ENCODE assay signal across 15 cellular contexts in the genomic region with DNA sequence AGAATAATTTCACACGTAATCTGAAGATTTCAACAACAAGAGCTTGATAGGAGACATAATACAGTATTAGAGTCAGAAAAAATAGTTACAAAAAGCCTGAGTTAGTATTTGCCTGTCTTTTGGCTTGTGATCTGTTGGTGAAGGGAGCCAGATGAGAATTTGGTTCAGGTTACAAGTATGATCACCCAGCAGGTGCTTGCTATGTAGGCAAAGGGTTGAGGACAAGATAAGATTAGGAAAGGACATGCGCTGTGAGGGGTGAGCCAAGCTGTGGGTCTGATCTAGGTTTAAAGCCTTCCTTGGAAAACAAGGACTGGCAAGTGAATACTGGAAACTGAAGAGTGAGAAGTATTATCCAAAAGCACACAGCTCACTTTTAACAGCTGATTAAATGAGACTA. TPM values are rescaled to one million over a fixed set of nuclear protein-coding genes. Genes with fewer than 3 reads are reported as not detected.
"Had no signal": no experiment of that assay in that cellular context is flagged by ENCODE, and none has a peak within 500 bp of the region (broad histone marks: within the 10 kb centered on the region; RNA-seq: fewer than 3 reads in every experiment).

No MANE protein-coding gene starts in this region.

- H3K36me3 Mint-ChIP-seq: natural killer cell, WTC11 had no signal

- H3K27me3 Mint-ChIP-seq: activated CD4-positive, alpha-beta T cell treated with anti-CD3 and anti-CD28 coated beads, Interleukin-2, amount 10 ng/mL, durations not matched to agents 24 days and 14 days; stimulated activated naive CD8-positive, alpha-beta T cell treated with anti-CD3 and anti-CD28 coated beads, Interleukin-15, Interleukin-2, amounts not matched to agents 100 ng/mL and 50 ng/mL, for 24 hours had no signal

- H3K4me3 ChIP-seq: gastroesophageal sphincter, hepatocyte, mucosa of descending colon, prostate gland, thoracic aorta had no signal

- H3K4me1 ChIP-seq: prostate gland had no signal

- DNase-seq: activated CD4-positive, alpha-beta T cell treated with anti-CD3 and anti-CD28 coated beads, Interleukin-2, amount 10 ng/mL, durations not matched to agents 24 days and 14 days; activated CD8-positive, alpha-beta memory T cell treated with anti-CD3 and anti-CD28 coated beads for 24 hours; activated naive CD4-positive, alpha-beta T cell treated with Interleukin-2 at 50 U/mL for 16 hours; mucosa of descending colon; natural killer cell; nucleus accumbens; stimulated activated CD4-positive, alpha-beta T cell treated with anti-CD3 and anti-CD28 coated beads, Interleukin-4, amount 100 ng/mL, for 24 hours had no signal

- H3K9me3 Mint-ChIP-seq: activated CD4-positive, alpha-beta T cell treated with anti-CD3 and anti-CD28 coated beads, Interleukin-2, amount 10 ng/mL, durations not matched to agents 24 days and 14 days; stimulated activated naive CD8-positive, alpha-beta T cell treated with anti-CD3 and anti-CD28 coated beads, Interleukin-15, Interleukin-2, amounts not matched to agents 100 ng/mL and 50 ng/mL, for 24 hours; T-helper 1 cell treated with Interleukin-12 subunit alpha and Interleukin-12 subunit beta and Interleukin-4 antibody, amounts not matched to agents 30 μg/mL and 1 μg/mL, for 36 hours; WTC11 had no signal

- H3K9me3 ChIP-seq: gastroesophageal sphincter, mucosa of descending colon, prostate gland, thoracic aorta had no signal

- H3K4me3 Mint-ChIP-seq: activated CD4-positive, alpha-beta T cell treated with anti-CD3 and anti-CD28 coated beads, Interleukin-2, amount 10 ng/mL, durations not matched to agents 24 days and 14 days; natural killer cell; stimulated activated naive CD8-positive, alpha-beta T cell treated with anti-CD3 and anti-CD28 coated beads, Interleukin-15, Interleukin-2, amounts not matched to agents 100 ng/mL and 50 ng/mL, for 24 hours; T-helper 1 cell treated with Interleukin-12 subunit alpha and Interleukin-12 subunit beta and Interleukin-4 antibody, amounts not matched to agents 30 μg/mL and 1 μg/mL, for 36 hours; WTC11 had no signal

- H3K27ac Mint-ChIP-seq: activated CD4-positive, alpha-beta T cell treated with anti-CD3 and anti-CD28 coated beads, Interleukin-2, amount 10 ng/mL, durations not matched to agents 24 days and 14 days; natural killer cell; stimulated activated naive CD8-positive, alpha-beta T cell treated with anti-CD3 and anti-CD28 coated beads, Interleukin-15, Interleukin-2, amounts not matched to agents 100 ng/mL and 50 ng/mL, for 24 hours; T-helper 1 cell treated with Interleukin-12 subunit alpha and Interleukin-12 subunit beta and Interleukin-4 antibody, amounts not matched to agents 30 μg/mL and 1 μg/mL, for 36 hours; WTC11 had no signal

- H3K27me3 ChIP-seq: gastroesophageal sphincter, hepatocyte had no signal

- H3K4me1 Mint-ChIP-seq: activated CD4-positive, alpha-beta T cell treated with anti-CD3 and anti-CD28 coated beads, Interleukin-2, amount 10 ng/mL, durations not matched to agents 24 days and 14 days; natural killer cell had no signal

- ATAC-seq: gastroesophageal sphincter, mucosa of descending colon, natural killer cell, WTC11 had no signal

- H3K27ac ChIP-seq: gastroesophageal sphincter, hepatocyte, prostate gland, thoracic aorta had no signal

- H3K36me3 ChIP-seq: gastroesophageal sphincter, prostate gland, thoracic aorta had no signal

RNA-seq across cellular contexts. Expression of gene CD36, which starts 28.7 kb away (rescaled TPM):
- total RNA-seq: activated CD4-positive, alpha-beta T cell treated with anti-CD3 and anti-CD28 coated beads, Interleukin-2, amount 10 ng/mL, durations not matched to agents 24 days and 14 days; kidney epithelial cell had no signal
